Comparison of ENCODE assay signal across 1 cellular context in the genomic region with DNA sequence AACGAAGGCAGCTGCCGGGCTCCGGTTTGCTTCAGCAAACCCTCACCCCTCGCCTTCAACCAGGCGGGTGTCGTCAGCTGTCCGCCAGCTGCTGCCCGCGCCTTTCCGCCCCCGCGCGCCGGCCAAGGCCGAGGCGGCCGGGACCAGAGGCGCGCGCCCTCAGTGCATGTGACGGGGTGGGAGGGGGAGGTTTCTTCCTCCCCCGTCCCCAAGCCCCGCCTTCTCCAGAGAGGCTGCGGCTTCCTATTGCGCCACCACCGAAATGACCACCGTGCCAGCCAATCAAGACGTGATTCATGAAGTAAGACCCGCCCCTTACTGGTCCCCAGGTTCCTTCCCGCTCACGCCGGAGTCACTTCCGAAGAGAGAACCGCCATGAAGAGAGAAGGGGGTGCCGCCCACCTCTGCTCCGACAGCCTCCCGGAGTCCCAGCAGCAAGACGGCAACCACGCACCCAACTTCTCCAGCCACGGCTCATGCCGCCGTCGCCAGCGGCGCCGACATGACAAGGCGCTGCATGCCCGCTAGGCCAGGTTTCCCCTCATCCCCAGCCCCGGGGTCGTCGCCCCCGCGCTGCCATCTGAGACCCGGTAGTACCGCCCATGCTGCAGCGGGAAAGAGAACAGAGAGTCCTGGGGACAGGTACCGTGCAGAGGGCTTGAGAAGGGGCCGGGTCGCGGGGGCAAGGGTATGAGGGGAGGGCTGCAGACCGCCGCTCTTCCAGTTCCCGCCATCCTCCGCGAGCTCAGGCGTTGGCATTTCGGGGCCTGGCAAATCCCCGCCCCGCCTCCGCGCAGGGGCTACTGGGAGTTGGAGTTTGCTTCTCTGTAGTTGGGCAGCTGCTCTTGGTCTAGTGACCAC.
TF ChIP-seq lines count a peak whose summit lies in the region.

A gene with protein sequence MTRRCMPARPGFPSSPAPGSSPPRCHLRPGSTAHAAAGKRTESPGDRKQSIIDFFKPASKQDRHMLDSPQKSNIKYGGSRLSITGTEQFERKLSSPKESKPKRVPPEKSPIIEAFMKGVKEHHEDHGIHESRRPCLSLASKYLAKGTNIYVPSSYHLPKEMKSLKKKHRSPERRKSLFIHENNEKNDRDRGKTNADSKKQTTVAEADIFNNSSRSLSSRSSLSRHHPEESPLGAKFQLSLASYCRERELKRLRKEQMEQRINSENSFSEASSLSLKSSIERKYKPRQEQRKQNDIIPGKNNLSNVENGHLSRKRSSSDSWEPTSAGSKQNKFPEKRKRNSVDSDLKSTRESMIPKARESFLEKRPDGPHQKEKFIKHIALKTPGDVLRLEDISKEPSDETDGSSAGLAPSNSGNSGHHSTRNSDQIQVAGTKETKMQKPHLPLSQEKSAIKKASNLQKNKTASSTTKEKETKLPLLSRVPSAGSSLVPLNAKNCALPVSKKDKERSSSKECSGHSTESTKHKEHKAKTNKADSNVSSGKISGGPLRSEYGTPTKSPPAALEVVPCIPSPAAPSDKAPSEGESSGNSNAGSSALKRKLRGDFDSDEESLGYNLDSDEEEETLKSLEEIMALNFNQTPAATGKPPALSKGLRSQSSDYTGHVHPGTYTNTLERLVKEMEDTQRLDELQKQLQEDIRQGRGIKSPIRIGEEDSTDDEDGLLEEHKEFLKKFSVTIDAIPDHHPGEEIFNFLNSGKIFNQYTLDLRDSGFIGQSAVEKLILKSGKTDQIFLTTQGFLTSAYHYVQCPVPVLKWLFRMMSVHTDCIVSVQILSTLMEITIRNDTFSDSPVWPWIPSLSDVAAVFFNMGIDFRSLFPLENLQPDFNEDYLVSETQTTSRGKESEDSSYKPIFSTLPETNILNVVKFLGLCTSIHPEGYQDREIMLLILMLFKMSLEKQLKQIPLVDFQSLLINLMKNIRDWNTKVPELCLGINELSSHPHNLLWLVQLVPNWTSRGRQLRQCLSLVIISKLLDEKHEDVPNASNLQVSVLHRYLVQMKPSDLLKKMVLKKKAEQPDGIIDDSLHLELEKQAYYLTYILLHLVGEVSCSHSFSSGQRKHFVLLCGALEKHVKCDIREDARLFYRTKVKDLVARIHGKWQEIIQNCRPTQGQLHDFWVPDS (plus strand): TSS at position 355 of the 861 bp plus-strand sequence. CDS start 148 bp downstream, at position 503.

TF ChIP-seq in HepG2, 621 proteins besides CTCF, POLR2A, EP300 and RAD21 (continued from another document and continues in another):
- TF ChIP-seq ZNF367 (CRISPR knock-in tag; IDR thresholded peaks at IDR 0.05; ENCODE audit: borderline replicate concordance) (peak; percentile 55; the same call in 1 of the 2 replicates), SP140L (CRISPR knock-in tag; IDR thresholded peaks at IDR 0.05; ENCODE audit: borderline replicate concordance) (peak; percentile 24; the same call in 1 of the 2 replicates), EZH2 (conservative IDR thresholded peaks at IDR 0.05; ENCODE audit: low read depth, low read length) (no peak), KLF9 (CRISPR knock-in tag; IDR thresholded peaks at IDR 0.05; ENCODE audit: low read depth) (no peak; the same call in 1 of the 2 replicates), YY1 (IDR thresholded peaks at IDR 0.05; ENCODE audit: insufficient read depth, insufficient replicate concordance, low read depth, low read length) (peak; percentile 48), IKZF1 (IDR thresholded peaks at IDR 0.05) (no peak), TCF7 (IDR thresholded peaks at IDR 0.05; ENCODE audit: low read depth) (no peak), U2AF1 (optimal IDR thresholded peaks at IDR 0.05; ENCODE audit: low read depth, low read length) (no peak), NR2C2 (CRISPR knock-in tag; IDR thresholded peaks at IDR 0.05; ENCODE audit: borderline replicate concordance) (peak; percentile 36; the same call in 1 of the 2 replicates), ZNF101 (CRISPR knock-in tag; IDR thresholded peaks at IDR 0.05; ENCODE audit: borderline replicate concordance, low read depth) (no peak), ZNF577 (CRISPR knock-in tag; IDR thresholded peaks at IDR 0.05; ENCODE audit: borderline replicate concordance, low read depth) (no peak), CBFB (CRISPR knock-in tag; IDR thresholded peaks at IDR 0.05) (peak; percentile 30; the same call in 1 of the 2 replicates), NCOA1 (CRISPR knock-in tag; IDR thresholded peaks at IDR 0.05) (peak; percentile 16), MYNN (CRISPR knock-in tag; IDR thresholded peaks at IDR 0.05; ENCODE audit: low read depth) (no peak), RFX1 (IDR thresholded peaks at IDR 0.05) (no peak), SP5 (CRISPR knock-in tag; IDR thresholded peaks at IDR 0.05; ENCODE audit: borderline replicate concordance, low read depth) (peak; percentile 56; the same call in 1 of the 2 replicates), ZNF772 (CRISPR knock-in tag; IDR thresholded peaks at IDR 0.05) (0 out of 2 replicates have a peak, but pooled peaks have one; percentile 21), ZIK1 (CRISPR knock-in tag; IDR thresholded peaks at IDR 0.05; ENCODE audit: borderline replicate concordance, low read depth) (peak; percentile 75), NFYC (CRISPR knock-in tag; IDR thresholded peaks at IDR 0.05) (peak; percentile 92), ZNF629 (CRISPR knock-in tag; conservative IDR thresholded peaks at IDR 0.05) (no peak; the same call in 1 of the 2 replicates), GPN1 (CRISPR knock-in tag; IDR thresholded peaks at IDR 0.05; ENCODE audit: borderline replicate concordance) (no peak), DPF2 (CRISPR knock-in tag; IDR thresholded peaks at IDR 0.05; ENCODE audit: borderline replicate concordance, low read depth) (no peak)
- TF ChIP-seq, protein P1, sequence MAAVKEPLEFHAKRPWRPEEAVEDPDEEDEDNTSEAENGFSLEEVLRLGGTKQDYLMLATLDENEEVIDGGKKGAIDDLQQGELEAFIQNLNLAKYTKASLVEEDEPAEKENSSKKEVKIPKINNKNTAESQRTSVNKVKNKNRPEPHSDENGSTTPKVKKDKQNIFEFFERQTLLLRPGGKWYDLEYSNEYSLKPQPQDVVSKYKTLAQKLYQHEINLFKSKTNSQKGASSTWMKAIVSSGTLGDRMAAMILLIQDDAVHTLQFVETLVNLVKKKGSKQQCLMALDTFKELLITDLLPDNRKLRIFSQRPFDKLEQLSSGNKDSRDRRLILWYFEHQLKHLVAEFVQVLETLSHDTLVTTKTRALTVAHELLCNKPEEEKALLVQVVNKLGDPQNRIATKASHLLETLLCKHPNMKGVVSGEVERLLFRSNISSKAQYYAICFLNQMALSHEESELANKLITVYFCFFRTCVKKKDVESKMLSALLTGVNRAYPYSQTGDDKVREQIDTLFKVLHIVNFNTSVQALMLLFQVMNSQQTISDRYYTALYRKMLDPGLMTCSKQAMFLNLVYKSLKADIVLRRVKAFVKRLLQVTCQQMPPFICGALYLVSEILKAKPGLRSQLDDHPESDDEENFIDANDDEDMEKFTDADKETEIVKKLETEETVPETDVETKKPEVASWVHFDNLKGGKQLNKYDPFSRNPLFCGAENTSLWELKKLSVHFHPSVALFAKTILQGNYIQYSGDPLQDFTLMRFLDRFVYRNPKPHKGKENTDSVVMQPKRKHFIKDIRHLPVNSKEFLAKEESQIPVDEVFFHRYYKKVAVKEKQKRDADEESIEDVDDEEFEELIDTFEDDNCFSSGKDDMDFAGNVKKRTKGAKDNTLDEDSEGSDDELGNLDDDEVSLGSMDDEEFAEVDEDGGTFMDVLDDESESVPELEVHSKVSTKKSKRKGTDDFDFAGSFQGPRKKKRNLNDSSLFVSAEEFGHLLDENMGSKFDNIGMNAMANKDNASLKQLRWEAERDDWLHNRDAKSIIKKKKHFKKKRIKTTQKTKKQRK (IDR thresholded peaks at IDR 0.05; ENCODE audit: low read length) = no peak
- TF ChIP-seq, protein P2, sequence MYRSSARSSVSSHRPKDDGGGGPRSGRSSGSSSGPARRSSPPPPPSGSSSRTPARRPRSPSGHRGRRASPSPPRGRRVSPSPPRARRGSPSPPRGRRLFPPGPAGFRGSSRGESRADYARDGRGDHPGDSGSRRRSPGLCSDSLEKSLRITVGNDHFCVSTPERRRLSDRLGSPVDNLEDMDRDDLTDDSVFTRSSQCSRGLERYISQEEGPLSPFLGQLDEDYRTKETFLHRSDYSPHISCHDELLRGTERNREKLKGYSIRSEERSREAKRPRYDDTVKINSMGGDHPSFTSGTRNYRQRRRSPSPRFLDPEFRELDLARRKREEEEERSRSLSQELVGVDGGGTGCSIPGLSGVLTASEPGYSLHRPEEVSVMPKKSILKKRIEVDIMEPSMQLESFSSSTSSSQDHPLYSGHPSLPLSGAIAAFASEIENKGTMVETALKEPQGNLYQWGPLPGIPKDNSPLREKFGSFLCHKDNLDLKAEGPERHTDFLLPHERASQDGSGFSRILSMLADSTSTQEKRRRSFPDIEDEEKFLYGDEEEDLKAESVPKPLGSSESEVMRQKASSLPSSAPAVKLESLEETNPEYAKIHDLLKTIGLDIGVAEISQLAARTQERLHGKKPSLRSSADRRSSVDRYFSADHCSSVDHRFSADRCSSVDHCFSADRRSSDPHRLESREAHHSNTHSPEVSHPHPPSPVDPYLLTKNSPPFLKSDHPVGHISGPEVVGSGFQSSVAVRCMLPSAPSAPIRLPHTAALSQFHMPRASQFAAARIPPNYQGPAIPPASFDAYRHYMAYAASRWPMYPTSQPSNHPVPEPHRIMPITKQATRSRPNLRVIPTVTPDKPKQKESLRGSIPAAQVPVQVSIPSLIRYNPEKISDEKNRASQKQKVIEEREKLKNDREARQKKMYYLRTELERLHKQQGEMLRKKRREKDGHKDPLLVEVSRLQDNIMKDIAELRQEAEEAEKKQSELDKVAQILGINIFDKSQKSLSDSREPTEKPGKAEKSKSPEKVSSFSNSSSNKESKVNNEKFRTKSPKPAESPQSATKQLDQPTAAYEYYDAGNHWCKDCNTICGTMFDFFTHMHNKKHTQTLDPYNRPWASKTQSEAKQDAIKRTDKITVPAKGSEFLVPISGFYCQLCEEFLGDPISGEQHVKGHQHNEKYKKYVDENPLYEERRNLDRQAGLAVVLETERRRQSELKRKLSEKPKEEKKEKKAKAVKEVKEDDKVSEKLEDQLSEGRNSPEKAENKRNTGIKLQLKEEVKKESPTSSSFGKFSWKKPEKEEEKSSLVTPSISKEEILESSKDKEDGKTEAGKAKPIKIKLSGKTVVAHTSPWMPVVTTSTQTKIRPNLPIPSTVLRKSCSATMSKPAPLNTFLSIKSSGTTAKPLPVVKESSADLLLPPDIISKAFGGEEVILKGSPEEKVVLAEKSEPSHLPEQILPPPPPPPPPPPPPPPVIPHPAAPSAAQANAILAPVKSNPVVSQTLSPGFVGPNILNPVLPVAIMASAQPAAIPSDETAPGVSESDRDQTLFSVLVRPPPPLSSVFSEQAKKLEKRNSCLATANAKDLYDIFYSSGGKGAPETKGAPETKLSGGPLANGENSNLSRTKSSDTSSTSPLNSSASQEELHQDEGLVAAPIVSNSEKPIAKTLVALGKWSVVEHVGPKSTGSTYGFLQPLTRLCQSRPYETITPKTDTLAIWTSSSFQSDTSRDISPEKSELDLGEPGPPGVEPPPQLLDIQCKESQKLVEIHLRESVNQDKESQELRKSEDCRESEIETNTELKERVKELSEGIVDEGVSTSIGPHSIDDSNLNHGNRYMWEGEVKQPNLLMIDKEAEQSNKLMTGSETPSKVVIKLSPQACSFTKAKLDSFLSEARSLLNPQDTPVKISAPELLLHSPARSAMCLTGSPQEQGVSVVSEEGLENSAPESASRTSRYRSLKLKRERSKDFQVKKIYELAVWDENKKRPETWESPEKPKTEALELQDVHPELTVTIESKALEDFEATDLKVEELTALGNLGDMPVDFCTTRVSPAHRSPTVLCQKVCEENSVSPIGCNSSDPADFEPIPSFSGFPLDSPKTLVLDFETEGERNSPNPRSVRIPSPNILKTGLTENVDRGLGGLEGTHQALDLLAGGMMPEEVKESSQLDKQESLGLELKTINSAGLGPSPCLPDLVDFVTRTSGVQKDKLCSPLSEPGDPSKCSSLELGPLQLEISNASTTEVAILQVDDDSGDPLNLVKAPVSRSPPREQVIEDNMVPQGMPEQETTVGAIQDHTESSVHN (CRISPR knock-in tag; IDR thresholded peaks at IDR 0.05) = no peak
- TF ChIP-seq, protein P3, sequence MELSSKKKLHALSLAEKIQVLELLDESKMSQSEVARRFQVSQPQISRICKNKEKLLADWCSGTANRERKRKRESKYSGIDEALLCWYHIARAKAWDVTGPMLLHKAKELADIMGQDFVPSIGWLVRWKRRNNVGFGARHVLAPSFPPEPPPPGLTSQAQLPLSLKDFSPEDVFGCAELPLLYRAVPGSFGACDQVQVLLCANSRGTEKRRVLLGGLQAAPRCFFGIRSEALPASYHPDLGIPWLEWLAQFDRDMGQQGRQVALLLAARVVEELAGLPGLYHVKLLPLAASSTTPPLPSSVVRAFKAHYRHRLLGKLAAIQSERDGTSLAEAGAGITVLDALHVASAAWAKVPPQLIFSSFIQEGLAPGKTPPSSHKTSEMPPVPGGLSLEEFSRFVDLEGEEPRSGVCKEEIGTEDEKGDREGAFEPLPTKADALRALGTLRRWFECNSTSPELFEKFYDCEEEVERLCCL (CRISPR knock-in tag; IDR thresholded peaks at IDR 0.05; ENCODE audit: borderline replicate concordance) = peak; percentile 69; the same call in 1 of the 2 replicates
- TF ChIP-seq, protein P4, sequence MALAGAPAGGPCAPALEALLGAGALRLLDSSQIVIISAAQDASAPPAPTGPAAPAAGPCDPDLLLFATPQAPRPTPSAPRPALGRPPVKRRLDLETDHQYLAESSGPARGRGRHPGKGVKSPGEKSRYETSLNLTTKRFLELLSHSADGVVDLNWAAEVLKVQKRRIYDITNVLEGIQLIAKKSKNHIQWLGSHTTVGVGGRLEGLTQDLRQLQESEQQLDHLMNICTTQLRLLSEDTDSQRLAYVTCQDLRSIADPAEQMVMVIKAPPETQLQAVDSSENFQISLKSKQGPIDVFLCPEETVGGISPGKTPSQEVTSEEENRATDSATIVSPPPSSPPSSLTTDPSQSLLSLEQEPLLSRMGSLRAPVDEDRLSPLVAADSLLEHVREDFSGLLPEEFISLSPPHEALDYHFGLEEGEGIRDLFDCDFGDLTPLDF (CRISPR knock-in tag; IDR thresholded peaks at IDR 0.05) = peak; percentile 96
- TF ChIP-seq, protein P5, sequence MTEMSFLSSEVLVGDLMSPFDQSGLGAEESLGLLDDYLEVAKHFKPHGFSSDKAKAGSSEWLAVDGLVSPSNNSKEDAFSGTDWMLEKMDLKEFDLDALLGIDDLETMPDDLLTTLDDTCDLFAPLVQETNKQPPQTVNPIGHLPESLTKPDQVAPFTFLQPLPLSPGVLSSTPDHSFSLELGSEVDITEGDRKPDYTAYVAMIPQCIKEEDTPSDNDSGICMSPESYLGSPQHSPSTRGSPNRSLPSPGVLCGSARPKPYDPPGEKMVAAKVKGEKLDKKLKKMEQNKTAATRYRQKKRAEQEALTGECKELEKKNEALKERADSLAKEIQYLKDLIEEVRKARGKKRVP (CRISPR knock-in tag; IDR thresholded peaks at IDR 0.05) = peak in 1 of 2 experiments; percentile 92; a peak in 2 of 4 replicates
- TF ChIP-seq, protein P6, sequence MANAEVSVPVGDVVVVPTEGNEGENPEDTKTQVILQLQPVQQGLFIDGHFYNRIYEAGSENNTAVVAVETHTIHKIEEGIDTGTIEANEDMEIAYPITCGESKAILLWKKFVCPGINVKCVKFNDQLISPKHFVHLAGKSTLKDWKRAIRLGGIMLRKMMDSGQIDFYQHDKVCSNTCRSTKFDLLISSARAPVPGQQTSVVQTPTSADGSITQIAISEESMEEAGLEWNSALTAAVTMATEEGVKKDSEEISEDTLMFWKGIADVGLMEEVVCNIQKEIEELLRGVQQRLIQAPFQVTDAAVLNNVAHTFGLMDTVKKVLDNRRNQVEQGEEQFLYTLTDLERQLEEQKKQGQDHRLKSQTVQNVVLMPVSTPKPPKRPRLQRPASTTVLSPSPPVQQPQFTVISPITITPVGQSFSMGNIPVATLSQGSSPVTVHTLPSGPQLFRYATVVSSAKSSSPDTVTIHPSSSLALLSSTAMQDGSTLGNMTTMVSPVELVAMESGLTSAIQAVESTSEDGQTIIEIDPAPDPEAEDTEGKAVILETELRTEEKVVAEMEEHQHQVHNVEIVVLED (CRISPR knock-in tag; IDR thresholded peaks at IDR 0.05; ENCODE audit: borderline replicate concordance) = peak; percentile 64; the same call in 1 of the 2 replicates
